ENCODE assay signal across 1 cellular context in genomic region chr3:42906905-42907183, GRCh38.
TF ChIP-seq lines count a peak whose summit lies in the region.

No MANE protein-coding gene starts in this region.

TF ChIP-seq in IMR-90, 13 proteins besides CTCF, POLR2A, EP300 and RAD21:
- TF ChIP-seq NFE2L2 (IDR thresholded peaks at IDR 0.05; ENCODE audit: low read depth, low read length), result no peak
- TF ChIP-seq SMC3 (IDR thresholded peaks at IDR 0.05; ENCODE audit: low read depth, low read length), result no peak
- TF ChIP-seq RCOR1 (IDR thresholded peaks at IDR 0.05; ENCODE audit: insufficient replicate concordance, low read length), result no peak
- TF ChIP-seq FOS (IDR thresholded peaks at IDR 0.05; ENCODE audit: low read depth, low read length), result no peak
- TF ChIP-seq MXI1 (IDR thresholded peaks at IDR 0.05; ENCODE audit: borderline replicate concordance, low read depth, low read length), result no peak
- TF ChIP-seq BHLHE40 (IDR thresholded peaks at IDR 0.05; ENCODE audit: low read depth, low read length), result no peak
- no peak for TF ChIP-seq MAFK (IDR thresholded peaks at IDR 0.05; ENCODE audit: low read depth, low read length)
- TF ChIP-seq, protein P1, sequence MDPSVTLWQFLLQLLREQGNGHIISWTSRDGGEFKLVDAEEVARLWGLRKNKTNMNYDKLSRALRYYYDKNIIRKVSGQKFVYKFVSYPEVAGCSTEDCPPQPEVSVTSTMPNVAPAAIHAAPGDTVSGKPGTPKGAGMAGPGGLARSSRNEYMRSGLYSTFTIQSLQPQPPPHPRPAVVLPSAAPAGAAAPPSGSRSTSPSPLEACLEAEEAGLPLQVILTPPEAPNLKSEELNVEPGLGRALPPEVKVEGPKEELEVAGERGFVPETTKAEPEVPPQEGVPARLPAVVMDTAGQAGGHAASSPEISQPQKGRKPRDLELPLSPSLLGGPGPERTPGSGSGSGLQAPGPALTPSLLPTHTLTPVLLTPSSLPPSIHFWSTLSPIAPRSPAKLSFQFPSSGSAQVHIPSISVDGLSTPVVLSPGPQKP (IDR thresholded peaks at IDR 0.05; ENCODE audit: borderline replicate concordance, low read depth, low read length), result no peak
- no peak for TF ChIP-seq RFX5 (IDR thresholded peaks at IDR 0.05; ENCODE audit: low read depth, low read length)
- TF ChIP-seq CEBPB (IDR thresholded peaks at IDR 0.05; ENCODE audit: low read depth, low read length), result no peak
- no peak for TF ChIP-seq MAZ (IDR thresholded peaks at IDR 0.05; ENCODE audit: borderline replicate concordance, low read depth, low read length)
- no peak for TF ChIP-seq CHD1 (IDR thresholded peaks at IDR 0.05; ENCODE audit: low read depth, low read length)
- TF ChIP-seq, protein P2, sequence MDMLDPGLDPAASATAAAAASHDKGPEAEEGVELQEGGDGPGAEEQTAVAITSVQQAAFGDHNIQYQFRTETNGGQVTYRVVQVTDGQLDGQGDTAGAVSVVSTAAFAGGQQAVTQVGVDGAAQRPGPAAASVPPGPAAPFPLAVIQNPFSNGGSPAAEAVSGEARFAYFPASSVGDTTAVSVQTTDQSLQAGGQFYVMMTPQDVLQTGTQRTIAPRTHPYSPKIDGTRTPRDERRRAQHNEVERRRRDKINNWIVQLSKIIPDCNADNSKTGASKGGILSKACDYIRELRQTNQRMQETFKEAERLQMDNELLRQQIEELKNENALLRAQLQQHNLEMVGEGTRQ (IDR thresholded peaks at IDR 0.05; ENCODE audit: low read depth, low read length), result no peak
